Comparison of ENCODE assay signal across 1 cellular context in genomic region chr6:8655670-8656454, GRCh38.
A peak's percentile ranks its signal among the peaks of the same experiment; 100 is the strongest.
TF ChIP-seq lines count a peak whose summit lies in the region.

No MANE protein-coding gene starts in this region.

TF ChIP-seq in liver, 16 proteins besides CTCF, POLR2A, EP300 and RAD21 (continued from another document):
- TF ChIP-seq MAX (IDR thresholded peaks at IDR 0.05): no peak
- TF ChIP-seq HNF4A (conservative IDR thresholded peaks at IDR 0.05): peak; percentile 81 to 82
- peak; percentile 33 for TF ChIP-seq YY1 (IDR thresholded peaks at IDR 0.05)
- no peak for TF ChIP-seq NR2F2 (IDR thresholded peaks at IDR 0.05)
- peak; percentile 31 to 51 for TF ChIP-seq JUND (IDR thresholded peaks at IDR 0.05)
- TF ChIP-seq ZBTB33 (IDR thresholded peaks at IDR 0.05): peak; percentile 35
